ENCODE assay signal across 8 cellular contexts in the genomic region with DNA sequence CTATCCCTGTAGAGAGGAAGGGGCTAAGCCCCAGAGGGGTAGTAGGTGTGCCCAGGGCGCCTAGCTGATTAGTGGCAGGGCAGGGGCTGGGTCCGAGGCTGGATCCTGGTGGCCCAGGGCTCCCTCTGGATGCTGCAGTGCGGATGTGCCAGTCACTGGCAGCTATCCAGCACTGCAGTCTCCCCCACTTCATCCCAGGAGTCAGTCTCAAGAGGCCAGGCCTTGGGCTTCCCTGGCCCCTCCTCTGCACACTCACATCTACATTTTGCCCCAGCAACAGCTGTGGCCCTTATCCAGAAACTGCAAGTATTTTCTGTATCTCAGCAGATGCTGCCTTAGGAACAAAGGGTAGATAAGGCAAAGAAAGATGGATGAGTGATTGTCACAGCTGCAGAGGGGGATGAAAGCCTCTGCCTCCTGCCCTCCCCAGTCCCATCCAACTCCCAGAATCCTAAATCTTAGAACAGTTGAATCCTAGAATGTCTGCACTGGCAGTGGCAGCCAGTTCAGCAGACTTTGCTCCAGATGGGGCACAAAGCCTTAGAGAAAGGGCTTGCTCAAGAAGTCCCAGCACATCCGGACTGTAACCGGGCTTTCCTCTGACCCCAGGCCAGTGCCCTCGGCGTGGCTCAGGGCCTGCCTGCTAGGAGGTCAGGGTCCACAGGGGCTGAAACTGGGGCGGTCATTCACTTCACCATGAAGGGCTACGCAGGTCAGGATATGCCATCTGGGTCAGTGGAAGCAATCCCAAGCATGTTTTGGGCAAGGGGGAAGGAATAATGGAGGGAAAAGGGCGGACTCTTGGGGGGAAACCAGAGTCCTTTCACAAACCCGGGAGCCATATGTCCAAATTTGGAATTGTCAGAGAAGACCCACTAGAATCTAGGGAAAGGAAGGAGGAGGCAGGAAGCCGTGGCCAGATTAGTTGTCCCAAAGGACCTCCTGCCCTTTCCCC. TPM values are rescaled to one million over a fixed set of nuclear protein-coding genes. Genes with fewer than 3 reads are reported as not detected.
DNase-seq lines count a peak whose midpoint lies in the region; ATAC-seq and TF ChIP-seq lines count a peak whose summit lies in the region.

No MANE protein-coding gene starts in this region.

- DNase-seq in 8988T (peak; percentile 43), GM13977 (ENCODE audit: low spot score) (peak; percentile 50), esophagus muscularis mucosa (ENCODE audit: extremely low spot score) (no peak), neural crest cell (ENCODE audit: low read depth, low spot score) (peak; percentile 20)
- DNase-seq in stimulated activated CD4-positive, alpha-beta T cell treated with anti-CD3 and anti-CD28 coated beads, Interleukin-1b, Interleukin-23, amount 100 ng/mL, for 48 hours = no peak

- no peaks in the 10 kb centered on the region for H3K9me3 Mint-ChIP-seq in T-helper 1 cell treated with Interleukin-12 subunit alpha and Interleukin-12 subunit beta and Interleukin-4 antibody, amounts not matched to agents 30 μg/mL and 1 μg/mL, for 36 hours
- no peaks in the 10 kb centered on the region for H3K9me3 Mint-ChIP-seq in neural crest cell

- peaks cover 38% of the 10 kb centered on the region for H3K36me3 Mint-ChIP-seq in T-helper 1 cell treated with Interleukin-12 subunit alpha and Interleukin-12 subunit beta and Interleukin-4 antibody, amounts not matched to agents 30 μg/mL and 1 μg/mL, for 36 hours (ENCODE audit: low read depth)
- no peaks in the 10 kb centered on the region for H3K36me3 Mint-ChIP-seq in neural crest cell (ENCODE audit: low read depth)

- in situ Hi-C loops in GM13977 (cut with MboI; ENCODE audit: low pct_unique_long_range_greater_than_20kb, low sequenced_read_pairs, unreplicated experiment) = no loop called here

- H3K4me1 Mint-ChIP-seq in T-helper 1 cell treated with Interleukin-12 subunit alpha and Interleukin-12 subunit beta and Interleukin-4 antibody, amounts not matched to agents 30 μg/mL and 1 μg/mL, for 36 hours (ENCODE audit: low read depth) = peaks cover 60% of the 10 kb centered on the region
- H3K4me1 Mint-ChIP-seq in neural crest cell = peaks cover 58% of the 10 kb centered on the region

- peaks cover 0 to 9% (median 0%) of the 10 kb centered on the region in 4 donors for H3K36me3 ChIP-seq in esophagus muscularis mucosa

- peaks cover 55 to 74% (median 69%) of the 10 kb centered on the region in 4 donors for H3K4me1 ChIP-seq in esophagus muscularis mucosa

- peak overlapping the region; percentile 88 to 96 (median 94) for H3K27ac ChIP-seq in esophagus muscularis mucosa (replicated peaks in 1 of 4)

- ATAC-seq in HG03342 (IDR thresholded peaks at IDR 0.05; ENCODE audit: unreplicated experiment) (peak; percentile 21), HG03521 (IDR thresholded peaks at IDR 0.05; ENCODE audit: unreplicated experiment) (no peak)

- no peak for TF ChIP-seq CTCF in GM13977 (IDR thresholded peaks at IDR 0.05; ENCODE audit: extremely low read depth, insufficient read depth, missing control alignments)
- peak in 1 of 3 experiments; percentile 3 for TF ChIP-seq CTCF in esophagus muscularis mucosa (IDR thresholded peaks at IDR 0.05)
- TF ChIP-seq CTCF in neural crest cell (conservative IDR thresholded peaks at IDR 0.05) = no peak

- TF ChIP-seq EP300 in esophagus muscularis mucosa (IDR thresholded peaks at IDR 0.05) = no peak

- no peak for TF ChIP-seq POLR2A in esophagus muscularis mucosa (IDR thresholded peaks at IDR 0.05; ENCODE audit: low read depth)

- intact Hi-C loops in esophagus muscularis mucosa (cut with DNase I) = no loop called here

- H3K27me3 Mint-ChIP-seq in T-helper 1 cell treated with Interleukin-12 subunit alpha and Interleukin-12 subunit beta and Interleukin-4 antibody, amounts not matched to agents 30 μg/mL and 1 μg/mL, for 36 hours (ENCODE audit: low read depth) = no peaks in the 10 kb centered on the region
- H3K27me3 Mint-ChIP-seq in neural crest cell (ENCODE audit: low read depth) = no peaks in the 10 kb centered on the region

- WGBS in esophagus muscularis mucosa = 28% methylated on average over 7 of the region's 12 CpGs

- peak overlapping the region; percentile 60 to 96 (median 88) for H3K4me3 ChIP-seq in esophagus muscularis mucosa

- H3K9me3 ChIP-seq in esophagus muscularis mucosa = no peaks in the 10 kb centered on the region

- H3K27ac Mint-ChIP-seq in T-helper 1 cell treated with Interleukin-12 subunit alpha and Interleukin-12 subunit beta and Interleukin-4 antibody, amounts not matched to agents 30 μg/mL and 1 μg/mL, for 36 hours = peak overlapping the region; percentile 93
- H3K27ac Mint-ChIP-seq in neural crest cell (ENCODE audit: unreplicated experiment) = peak overlapping the region; percentile 98

- H3K27me3 ChIP-seq in esophagus muscularis mucosa = no peaks in the 10 kb centered on the region

- peak overlapping the region; percentile 93 for H3K4me3 Mint-ChIP-seq in T-helper 1 cell treated with Interleukin-12 subunit alpha and Interleukin-12 subunit beta and Interleukin-4 antibody, amounts not matched to agents 30 μg/mL and 1 μg/mL, for 36 hours
- H3K4me3 Mint-ChIP-seq in neural crest cell = peak overlapping the region; percentile 94

RNA-seq across cellular contexts. Expression of a gene that starts 1.5 kb away (rescaled TPM):
- total RNA-seq in esophagus muscularis mucosa (100 to 1,000 TPM; 232 to 442 (median 374) TPM), neural crest cell (142 and 151 TPM in 2 replicates)

Comparison
In these comparisons a context has a peak if more than half of its experiments do, and no peak if none do; other contexts are left out.
1. DNase-seq: peak in 8988T (single experiment), GM13977 (single experiment) and neural crest cell (single experiment); none in esophagus muscularis mucosa (single experiment) and stimulated activated CD4-positive, alpha-beta T cell treated with anti-CD3 and anti-CD28 coated beads, Interleukin-1b, Interleukin-23, amount 100 ng/mL, for 48 hours (single experiment).